ENCODE assay signal across 16 cellular contexts in genomic region chr14:105356927-105357326, GRCh38. TPM values are rescaled to one million over a fixed set of nuclear protein-coding genes. Genes with fewer than 3 reads are reported as not detected.
DNase-seq lines count a peak whose midpoint lies in the region; ATAC-seq and TF ChIP-seq lines count a peak whose summit lies in the region.
"Had no signal": no experiment of that assay in that cellular context is flagged by ENCODE, and none has a peak within 500 bp of the region (broad histone marks: within the 10 kb centered on the region; RNA-seq: fewer than 3 reads in every experiment).

No MANE protein-coding gene starts in this region.

- ATAC-seq in left cardiac atrium (no peak), Right ventricle myocardium inferior (no peak), GM21619 (IDR thresholded peaks at IDR 0.05; ENCODE audit: unreplicated experiment) (no peak)

- H3K36me3 Mint-ChIP-seq in endodermal cell (ENCODE audit: low read depth), result peaks cover 20% of the 10 kb centered on the region
- H3K36me3 Mint-ChIP-seq: IgD-negative memory B cell had no signal

- H3K4me3 ChIP-seq in endodermal cell (ENCODE audit: low read length), result no peak overlapping the region
- H3K4me3 ChIP-seq: BLaER1 treated with 17β-estradiol and CSF1 and Interleukin-3, amounts not matched to agents 10 nM and 100 nM; GM23248 had no signal

- intact Hi-C loops in left cardiac atrium (cut with DNase I) (loop anchor here in 1 of 2 donors (10.0 kb wide), 1 partner anchor 262 kb away; no protein-coding TSS in a partner anchor), Right ventricle myocardium inferior (cut with DNase I) (no loop called here)

- no peaks in the 10 kb centered on the region for H3K4me1 ChIP-seq in endodermal cell (ENCODE audit: control insufficient read depth, insufficient read depth, low read length)

- no peaks in the 10 kb centered on the region for H3K9me3 Mint-ChIP-seq in endodermal cell
- H3K9me3 Mint-ChIP-seq: CD4-positive, CD25-positive, alpha-beta regulatory T cell; IgD-negative memory B cell had no signal

- H3K36me3 ChIP-seq in endodermal cell (ENCODE audit: control insufficient read depth, insufficient read depth, low read length), result peaks cover 11% of the 10 kb centered on the region

- peaks cover 2% of the 10 kb centered on the region for H3K4me1 Mint-ChIP-seq in endodermal cell

- 69 to 90% methylated on average over 3 to 9 of the region's 9 CpGs for WGBS in endodermal cell (ENCODE audit: insufficient coverage in 1 of 2, insufficient read length in 1 of 2), 2 experiments

- DNase-seq in left cardiac atrium (peak; percentile 15), Right ventricle myocardium inferior (ENCODE audit: missing footprints) (no peak), NCI-H146 (lab: John Stamatoyannopoulos, UW) (peak; percentile 83), endodermal cell (peak; percentile 73), SKM-1 (lab: John Stamatoyannopoulos, UW; ENCODE audit: unreplicated experiment) (no peak), NCI-H2227 treated with DMSO at 0.1 percent for 48 hours (lab: John Stamatoyannopoulos, UW) (no peak)
- DNase-seq: CD4-positive, CD25-positive, alpha-beta regulatory T cell; DMS53; GM23248; HCEC 1CT; KG1 had no signal

- no peak overlapping the region for H3K9ac ChIP-seq in endodermal cell (ENCODE audit: extremely low read depth, low read length, poor library complexity, severe bottlenecking)
- H3K9ac ChIP-seq: BLaER1 treated with 17β-estradiol and CSF1 and Interleukin-3, amounts not matched to agents 10 nM and 100 nM; GM23248 had no signal

- no peak overlapping the region for H3K27ac Mint-ChIP-seq in endodermal cell
- H3K27ac Mint-ChIP-seq: CD4-positive, CD25-positive, alpha-beta regulatory T cell had no signal

- H3K27me3 ChIP-seq in endodermal cell (ENCODE audit: control insufficient read depth, insufficient read depth, low read length, poor library complexity, severe bottlenecking), result no peaks in the 10 kb centered on the region
- H3K27me3 ChIP-seq: BLaER1 treated with 17β-estradiol and CSF1 and Interleukin-3, amounts not matched to agents 10 nM and 100 nM had no signal

- no peak overlapping the region for H3K4me3 Mint-ChIP-seq in endodermal cell
- H3K4me3 Mint-ChIP-seq: CD4-positive, CD25-positive, alpha-beta regulatory T cell; IgD-negative memory B cell had no signal

- H3K27ac ChIP-seq in endodermal cell (ENCODE audit: low read depth, low read length), result no peak overlapping the region
- H3K27ac ChIP-seq: 22Rv1; BLaER1 treated with 17β-estradiol and CSF1 and Interleukin-3, amounts not matched to agents 10 nM and 100 nM; GM23248 had no signal

- peaks cover 5% of the 10 kb centered on the region for H3K9me3 ChIP-seq in endodermal cell (ENCODE audit: control insufficient read depth, low read length)
- H3K9me3 ChIP-seq: BLaER1 treated with 17β-estradiol and CSF1 and Interleukin-3, amounts not matched to agents 10 nM and 100 nM had no signal

- H3K27me3 Mint-ChIP-seq in endodermal cell (ENCODE audit: insufficient read depth), result no peaks in the 10 kb centered on the region
- H3K27me3 Mint-ChIP-seq: CD4-positive, CD25-positive, alpha-beta regulatory T cell; IgD-negative memory B cell had no signal

- TF ChIP-seq CTCF in endodermal cell (conservative IDR thresholded peaks at IDR 0.05), result no peak

RNA-seq across cellular contexts. Expression of gene TEX22, which starts 41.4 kb away (rescaled TPM):
- total RNA-seq in left cardiac atrium (1 to 10 TPM in 1 of 2 donors, under 1 TPM in 1; 0.77 to 1.6 TPM), Right ventricle myocardium inferior (2.4 TPM), endodermal cell (1 to 10 TPM; 1.9 to 3.5 TPM)
- polyA plus RNA-seq in endodermal cell (2013, experiment 1 of 2), result 0.57 TPM
- polyA plus RNA-seq in endodermal cell (2013, experiment 2 of 2), result 1.2 TPM
- total RNA-seq: HT-29 had no signal

RNA-seq across cellular contexts. Expression of gene PACS2, which starts 42.4 kb away (rescaled TPM):
- total RNA-seq in left cardiac atrium, result 10 to 100 TPM; 53.4 to 55.8 TPM
- total RNA-seq in Right ventricle myocardium inferior, result 69.1 TPM
- total RNA-seq in endodermal cell, result 100 to 1,000 TPM; 117 to 121 TPM
- 83.2 TPM for polyA plus RNA-seq in endodermal cell (2013, experiment 1 of 2)
- 79.9 TPM for polyA plus RNA-seq in endodermal cell (2013, experiment 2 of 2)

RNA-seq across cellular contexts. Expression of gene BRF1, which starts 56.1 kb away (rescaled TPM):
- total RNA-seq in left cardiac atrium (10 to 100 TPM; 18.8 to 20.0 TPM), Right ventricle myocardium inferior (19.0 TPM), endodermal cell (10 to 100 TPM; 37.0 to 44.5 TPM)
- polyA plus RNA-seq in endodermal cell (2013, experiment 1 of 2), result 23.9 TPM
- polyA plus RNA-seq in endodermal cell (2013, experiment 2 of 2), result 21.8 TPM

Comparison
In these comparisons a context has a peak if more than half of its experiments do, and no peak if none do; other contexts are left out.
1. DNase-seq: peak in left cardiac atrium (single experiment), NCI-H146 (single experiment) and endodermal cell (single experiment); none in Right ventricle myocardium inferior (single experiment), SKM-1 (single experiment) and NCI-H2227 treated with DMSO at 0.1 percent for 48 hours (single experiment).